Comparison of ENCODE assay signal across 10 cellular contexts in genomic region chr13:99505814-99506269, GRCh38. TPM values are rescaled to one million over a fixed set of nuclear protein-coding genes. Genes with fewer than 3 reads are reported as not detected.
DNase-seq lines count a peak whose midpoint lies in the region; ATAC-seq and TF ChIP-seq lines count a peak whose summit lies in the region.
"Had no signal": no experiment of that assay in that cellular context is flagged by ENCODE, and none has a peak within 500 bp of the region (broad histone marks: within the 10 kb centered on the region; RNA-seq: fewer than 3 reads in every experiment).

No MANE protein-coding gene starts in this region.

- H3K9ac ChIP-seq in endocrine pancreas (ENCODE audit: control insufficient read depth, insufficient read depth, low read length): no peak overlapping the region

- H3K27me3 ChIP-seq in endocrine pancreas (ENCODE audit: control insufficient read depth, insufficient read depth, low read length): no peaks in the 10 kb centered on the region
- no peaks in the 10 kb centered on the region for H3K27me3 ChIP-seq in gastrocnemius medialis

- no peaks in the 10 kb centered on the region for H3K9me3 ChIP-seq in endocrine pancreas (ENCODE audit: control insufficient read depth, low read length)
- H3K9me3 ChIP-seq in gastrocnemius medialis: no peaks in the 10 kb centered on the region

- H3K36me3 Mint-ChIP-seq in activated T-helper 1 cell treated with anti-CD3 and anti-CD28 coated beads, Interleukin-12 subunit alpha, Interleukin-12 subunit beta, Interleukin-2, Interleukin-4 antibody, amounts not matched to agents 30 ng/mL and 10 ng/mL and 1 ng/mL, durations not matched to agents 14 hours and 24 hours and 36 hours (ENCODE audit: low read depth): peaks cover 37% of the 10 kb centered on the region

- TF ChIP-seq POLR2A in gastrocnemius medialis (IDR thresholded peaks at IDR 0.05): no peak

- H3K4me3 Mint-ChIP-seq in activated T-helper 1 cell treated with anti-CD3 and anti-CD28 coated beads, Interleukin-12 subunit alpha, Interleukin-12 subunit beta, Interleukin-2, Interleukin-4 antibody, amounts not matched to agents 30 ng/mL and 10 ng/mL and 1 ng/mL, durations not matched to agents 14 hours and 24 hours and 36 hours: no peak overlapping the region
- H3K4me3 Mint-ChIP-seq: T-helper 1 cell treated with Interleukin-12 subunit alpha and Interleukin-12 subunit beta and Interleukin-4 antibody, amounts not matched to agents 30 μg/mL and 1 μg/mL, for 36 hours had no signal

- in situ Hi-C loops in gastrocnemius medialis (cut with MboI; ENCODE audit: low sequenced_read_pairs in 4 of 4): loop anchor here in 1 of 4 donors (10.0 kb wide), 1 partner anchor 71 kb away; no protein-coding TSS in a partner anchor

- no peaks in the 10 kb centered on the region for H3K36me3 ChIP-seq in endocrine pancreas (ENCODE audit: control insufficient read depth, insufficient read depth, low read length)
- H3K36me3 ChIP-seq in gastrocnemius medialis: no peaks in the 10 kb centered on the region

- intact Hi-C loops in gastrocnemius medialis (cut with DNase I; ENCODE audit: low total_unique reads): loop anchor here (10.0 kb wide), 1 partner anchor 579 kb away; the partner anchor contains the start of gene PCCA
- intact Hi-C loops in activated T-helper 1 cell treated with anti-CD3 and anti-CD28 coated beads, Interleukin-12 subunit alpha, Interleukin-12 subunit beta, Interleukin-2, Interleukin-4 antibody, amounts not matched to agents 30 ng/mL and 10 ng/mL and 1 ng/mL, durations not matched to agents 14 hours and 24 hours and 36 hours (cut with micrococcal nuclease): loop anchor here (1.0 kb wide), 1 partner anchor 64 kb away; no protein-coding TSS in a partner anchor

- peaks cover 1% of the 10 kb centered on the region for H3K27me3 Mint-ChIP-seq in activated T-helper 1 cell treated with anti-CD3 and anti-CD28 coated beads, Interleukin-12 subunit alpha, Interleukin-12 subunit beta, Interleukin-2, Interleukin-4 antibody, amounts not matched to agents 30 ng/mL and 10 ng/mL and 1 ng/mL, durations not matched to agents 14 hours and 24 hours and 36 hours (ENCODE audit: insufficient read depth)

- peak in 2 of 5 experiments; percentile 27 to 47 for TF ChIP-seq CTCF in gastrocnemius medialis (IDR thresholded peaks at IDR 0.05 in 4 of 5, conservative IDR thresholded peaks at IDR 0.05 in 1 of 5)

- H3K27ac ChIP-seq in gastrocnemius medialis: peak overlapping the region in 1 of 4 donors; percentile 32

- peaks cover 66% of the 10 kb centered on the region for H3K4me1 Mint-ChIP-seq in activated T-helper 1 cell treated with anti-CD3 and anti-CD28 coated beads, Interleukin-12 subunit alpha, Interleukin-12 subunit beta, Interleukin-2, Interleukin-4 antibody, amounts not matched to agents 30 ng/mL and 10 ng/mL and 1 ng/mL, durations not matched to agents 14 hours and 24 hours and 36 hours (ENCODE audit: low read depth)

- H3K4me3 ChIP-seq in endocrine pancreas (ENCODE audit: control insufficient read depth, insufficient read depth, low read length) (peak overlapping the region; percentile 30), gastrocnemius medialis (peak overlapping the region in 3 of 4 donors; percentile 7 to 21 (median 8))

- no peak overlapping the region for H3K27ac Mint-ChIP-seq in activated T-helper 1 cell treated with anti-CD3 and anti-CD28 coated beads, Interleukin-12 subunit alpha, Interleukin-12 subunit beta, Interleukin-2, Interleukin-4 antibody, amounts not matched to agents 30 ng/mL and 10 ng/mL and 1 ng/mL, durations not matched to agents 14 hours and 24 hours and 36 hours
- H3K27ac Mint-ChIP-seq: T-helper 1 cell treated with Interleukin-12 subunit alpha and Interleukin-12 subunit beta and Interleukin-4 antibody, amounts not matched to agents 30 μg/mL and 1 μg/mL, for 36 hours had no signal

- peaks cover 11% of the 10 kb centered on the region for H3K9me3 Mint-ChIP-seq in activated T-helper 1 cell treated with anti-CD3 and anti-CD28 coated beads, Interleukin-12 subunit alpha, Interleukin-12 subunit beta, Interleukin-2, Interleukin-4 antibody, amounts not matched to agents 30 ng/mL and 10 ng/mL and 1 ng/mL, durations not matched to agents 14 hours and 24 hours and 36 hours

- ATAC-seq in gastrocnemius medialis: no peak

- peak; percentile 19 for DNase-seq in NCI-H2171 treated with DMSO at 0.1 percent for 48 hours (lab: John Stamatoyannopoulos, UW)
- no peak for DNase-seq in NCI-H2171 (lab: John Stamatoyannopoulos, UW)
- DNase-seq in NOMO-1 treated with DMSO at 0.1 percent for 48 hours (lab: John Stamatoyannopoulos, UW; ENCODE audit: unreplicated experiment): peak; percentile 34
- no peak for DNase-seq in gastrocnemius medialis
- DNase-seq in activated T-helper 1 cell treated with anti-CD3 and anti-CD28 coated beads, Interleukin-12 subunit alpha, Interleukin-12 subunit beta, Interleukin-2, Interleukin-4 antibody, amounts not matched to agents 30 ng/mL and 10 ng/mL and 1 ng/mL, durations not matched to agents 14 hours and 24 hours and 36 hours (ENCODE audit: low spot score): no peak
- no peak for DNase-seq in NCI-H2081 treated with DMSO at 0.1 percent for 48 hours (lab: John Stamatoyannopoulos, UW)
- no peak for DNase-seq in NCI-H748 treated with DMSO at 0.1 percent for 48 hours (lab: John Stamatoyannopoulos, UW)
- DNase-seq: Calu3 had no signal

- H3K4me1 ChIP-seq in endocrine pancreas (ENCODE audit: control insufficient read depth, insufficient read depth, low read length) (peaks cover 23% of the 10 kb centered on the region), gastrocnemius medialis (peaks cover 51 to 65% of the 10 kb centered on the region in 2 donors)

RNA-seq across cellular contexts. Expression of gene TM9SF2, which starts 4.6 kb away (rescaled TPM):
- total RNA-seq in gastrocnemius medialis: 10 to 100 TPM; 47.3 to 69.9 (median 55.7) TPM
- total RNA-seq in activated T-helper 1 cell treated with anti-CD3 and anti-CD28 coated beads, Interleukin-12 subunit alpha, Interleukin-12 subunit beta, Interleukin-2, Interleukin-4 antibody, amounts not matched to agents 30 ng/mL and 10 ng/mL and 1 ng/mL, durations not matched to agents 14 hours and 24 hours and 36 hours: 59.1 and 62.6 TPM in 2 replicates

Comparison
In these comparisons a context has a peak if more than half of its experiments do, and no peak if none do; other contexts are left out.
1. DNase-seq: peak in NCI-H2171 treated with DMSO at 0.1 percent for 48 hours (single experiment) and NOMO-1 treated with DMSO at 0.1 percent for 48 hours (single experiment); none in NCI-H2171 (single experiment), gastrocnemius medialis (0 of 2), activated T-helper 1 cell treated with anti-CD3 and anti-CD28 coated beads, Interleukin-12 subunit alpha, Interleukin-12 subunit beta, Interleukin-2, Interleukin-4 antibody, amounts not matched to agents 30 ng/mL and 10 ng/mL and 1 ng/mL, durations not matched to agents 14 hours and 24 hours and 36 hours (single experiment), NCI-H2081 treated with DMSO at 0.1 percent for 48 hours (single experiment) and NCI-H748 treated with DMSO at 0.1 percent for 48 hours (single experiment).